21 cellular contexts compared by ENCODE assay signal in genomic region chr15:39587291-39587909, GRCh38. TPM values are rescaled to one million over a fixed set of nuclear protein-coding genes. Genes with fewer than 3 reads are reported as not detected.
DNase-seq lines count a peak whose midpoint lies in the region; ATAC-seq, FAIRE-seq and TF ChIP-seq lines count a peak whose summit lies in the region.
"Had no signal": no experiment of that assay in that cellular context is flagged by ENCODE, and none has a peak within 500 bp of the region (broad histone marks: within the 10 kb centered on the region; RNA-seq: fewer than 3 reads in every experiment).

No MANE protein-coding gene starts in this region.

- ATAC-seq in HG03571 (IDR thresholded peaks at IDR 0.05; ENCODE audit: unreplicated experiment) (no peak), GM19463 (IDR thresholded peaks at IDR 0.05; ENCODE audit: unreplicated experiment) (no peak)
- ATAC-seq: K562, upper lobe of right lung had no signal

- H2AFZ ChIP-seq in ACC112 (ENCODE audit: low read length, unreplicated experiment) (no peak overlapping the region), endothelial cell of umbilical vein (ENCODE audit: low read depth, low read length) (no peak overlapping the region)
- H2AFZ ChIP-seq: hepatocyte had no signal

- no peak for FAIRE-seq in endothelial cell of umbilical vein (lab: Jason Lieb, UNC)
- FAIRE-seq: GM18507, K562 had no signal

- H3K9me3 ChIP-seq in endothelial cell of umbilical vein (replicated peaks; ENCODE audit: control insufficient read depth, insufficient read depth, low read length) (no peaks in the 10 kb centered on the region), liver (ENCODE audit: control insufficient read depth in 4 of 4, low read length in 3 of 4) (no peaks in the 10 kb centered on the region), vagina (no peaks in the 10 kb centered on the region)
- H3K9me3 ChIP-seq: ovary, spleen, upper lobe of right lung had no signal

- peaks cover 87% of the 10 kb centered on the region for H3K36me3 ChIP-seq in ACC112 (ENCODE audit: insufficient read depth, low read length)
- peaks cover 64 to 91% of the 10 kb centered on the region in 2 experiments for H3K36me3 ChIP-seq in endothelial cell of umbilical vein (ENCODE audit: control insufficient read depth in 2 of 2, extremely low read depth in 1 of 2, insufficient read depth in 2 of 2, low read length in 2 of 2)
- H3K36me3 ChIP-seq in liver (ENCODE audit: control insufficient read depth in 4 of 4, insufficient read depth in 3 of 4, low read depth in 1 of 4, low read length in 3 of 4): peaks cover 0 to 73% (median 27%) of the 10 kb centered on the region in 4 donors
- peaks cover 0 to 98% of the 10 kb centered on the region in 2 donors for H3K36me3 ChIP-seq in vagina
- H3K36me3 ChIP-seq: ovary had no signal

- H3K9ac ChIP-seq in endothelial cell of umbilical vein (replicated peaks; ENCODE audit: extremely low read depth, insufficient read depth, low read length) (peak overlapping the region; percentile 99), liver (ENCODE audit: low read depth in 1 of 2, low read length in 2 of 2) (no peak overlapping the region)

- no peaks in the 10 kb centered on the region for H3K9me1 ChIP-seq in endothelial cell of umbilical vein (replicated peaks; ENCODE audit: control insufficient read depth, extremely low read depth, insufficient read depth, low read length)

- peak; percentile 11 for DNase-seq in HFF-Myc (ENCODE audit: extremely low read depth, low read depth)
- peak; percentile 74 for DNase-seq in endothelial cell of umbilical vein (ENCODE audit: low read depth, low spot score)
- DNase-seq in activated T-cell treated with anti-CD3 and anti-CD28 coated beads, Interleukin-2, amount 50 U/mL, for 24 hours: no peak
- DNase-seq in vagina (ENCODE audit: extremely low spot score in 2 of 2): no peak
- DNase-seq: activated CD4-positive, alpha-beta T cell treated with anti-CD3 and anti-CD28 coated beads, Interleukin-2, amount 10 ng/mL, durations not matched to agents 24 days and 14 days; activated naive CD8-positive, alpha-beta T cell treated with anti-CD3 and anti-CD28 coated beads, Interleukin-2, amount 10 ng/mL, durations not matched to agents 7 days and 5 days; central memory CD4-positive, alpha-beta T cell; NCI-H1092 treated with DMSO at 0.1 percent for 48 hours; Right ventricle myocardium superior; spleen; stimulated activated naive CD4-positive, alpha-beta T cell; upper lobe of right lung had no signal

- H3K79me2 ChIP-seq in ACC112 (ENCODE audit: control insufficient read depth, insufficient read depth, low read length, unreplicated experiment): peaks cover 40% of the 10 kb centered on the region
- peaks cover 56% of the 10 kb centered on the region for H3K79me2 ChIP-seq in endothelial cell of umbilical vein (ENCODE audit: control insufficient read depth, insufficient read depth, low read length)

- POLR2A ChIA-PET in endothelial cell of umbilical vein (lab: Charles Lee): interaction anchor here (0.5 to 9.9 kb wide), 6 partner anchors 223 to 469 kb away, joined by 3 to 118 read pairs (median 6); no protein-coding TSS in a partner anchor

- dilution Hi-C loops in endothelial cell of umbilical vein (cut with MboI; ENCODE audit: extremely low pct_ligation_motif_present, low sequenced_read_pairs): no loop called here

- H3K4me1 ChIP-seq in ACC112 (ENCODE audit: control insufficient read depth, insufficient read depth, low read length, unreplicated experiment) (peaks cover 42% of the 10 kb centered on the region), endothelial cell of umbilical vein (ENCODE audit: control insufficient read depth, extremely low read depth, insufficient read depth, low read length) (peaks cover 19% of the 10 kb centered on the region), liver (ENCODE audit: control insufficient read depth in 4 of 4, insufficient read depth in 4 of 4, low read length in 3 of 4) (peaks cover 2 to 41% (median 25%) of the 10 kb centered on the region in 4 donors), vagina (peaks cover 38% of the 10 kb centered on the region)

- TF ChIP-seq RAD21 in liver (IDR thresholded peaks at IDR 0.05): no peak

- TF ChIP-seq CTCF in HFF-Myc (IDR thresholded peaks at IDR 0.05; ENCODE audit: low read depth, low read length, missing control alignments) (no peak), endothelial cell of umbilical vein (IDR thresholded peaks at IDR 0.05; ENCODE audit: extremely low read depth in 1 of 2, insufficient read depth in 1 of 2, low read depth in 1 of 2, low read length in 2 of 2) (no peak), liver (IDR thresholded peaks at IDR 0.05; ENCODE audit: low read depth, low read length, missing input control) (no peak), vagina (IDR thresholded peaks at IDR 0.05) (no peak)

- H3K36me3 Mint-ChIP-seq in activated T-cell treated with anti-CD3 and anti-CD28 coated beads, Interleukin-2, amount 50 U/mL, for 24 hours (ENCODE audit: low read depth): no peaks in the 10 kb centered on the region
- H3K36me3 Mint-ChIP-seq: activated naive CD8-positive, alpha-beta T cell treated with anti-CD3 and anti-CD28 coated beads, Interleukin-2, amount 10 ng/mL, durations not matched to agents 7 days and 5 days had no signal

- 83% methylated on average over 18 of the region's 18 CpGs for WGBS in liver

- intact Hi-C loops in endothelial cell of umbilical vein (cut with micrococcal nuclease) (no loop called here), vagina (cut with DNase I) (loop anchor here (10.0 kb wide), 1 partner anchor 773 kb away; no protein-coding TSS in a partner anchor)

- H3K4me3 ChIP-seq in ACC112 (ENCODE audit: low read depth, low read length) (no peak overlapping the region), HFF-Myc (replicated peaks; ENCODE audit: low read depth, low read length) (no peak overlapping the region), endothelial cell of umbilical vein (replicated peaks in 1 of 3; ENCODE audit: insufficient read depth in 1 of 3, low read depth in 1 of 3, low read length in 3 of 3) (peak overlapping the region in 2 of 3 experiments; percentile 97 to 98), liver (ENCODE audit: low read depth in 1 of 3, low read length in 3 of 3) (no peak overlapping the region), vagina (no peak overlapping the region)
- H3K4me3 ChIP-seq: hepatocyte, K562, ovary had no signal

- no peak overlapping the region for H3K27ac Mint-ChIP-seq in activated T-cell treated with anti-CD3 and anti-CD28 coated beads, Interleukin-2, amount 50 U/mL, for 24 hours
- H3K27ac Mint-ChIP-seq: activated CD4-positive, alpha-beta T cell treated with anti-CD3 and anti-CD28 coated beads, Interleukin-2, amount 10 ng/mL, durations not matched to agents 24 days and 14 days; activated naive CD8-positive, alpha-beta T cell treated with anti-CD3 and anti-CD28 coated beads, Interleukin-2, amount 10 ng/mL, durations not matched to agents 7 days and 5 days had no signal

- H4K20me1 ChIP-seq in endothelial cell of umbilical vein (replicated peaks; ENCODE audit: control insufficient read depth, extremely low read depth, insufficient read depth, low read length): peaks cover 5% of the 10 kb centered on the region

- H3K27me3 ChIP-seq in ACC112 (ENCODE audit: insufficient read depth, low read length): no peaks in the 10 kb centered on the region
- H3K27me3 ChIP-seq in endothelial cell of umbilical vein (ENCODE audit: control insufficient read depth in 2 of 2, insufficient read depth in 2 of 2, low read length in 2 of 2): no peaks in the 10 kb centered on the region
- no peaks in the 10 kb centered on the region for H3K27me3 ChIP-seq in liver (ENCODE audit: control insufficient read depth in 4 of 4, insufficient read depth in 4 of 4, low read length in 3 of 4)
- H3K27me3 ChIP-seq in vagina: no peaks in the 10 kb centered on the region
- H3K27me3 ChIP-seq: hepatocyte, ovary, upper lobe of right lung had no signal

- H3K4me2 ChIP-seq in endothelial cell of umbilical vein (ENCODE audit: insufficient read depth, low read length): peak overlapping the region; percentile 82
- H3K4me2 ChIP-seq: hepatocyte had no signal

- no peaks in the 10 kb centered on the region for H3K4me1 Mint-ChIP-seq in activated T-cell treated with anti-CD3 and anti-CD28 coated beads, Interleukin-2, amount 50 U/mL, for 24 hours (ENCODE audit: low read depth)

- H3K4me3 Mint-ChIP-seq in activated T-cell treated with anti-CD3 and anti-CD28 coated beads, Interleukin-2, amount 50 U/mL, for 24 hours: no peak overlapping the region
- H3K4me3 Mint-ChIP-seq: activated CD4-positive, alpha-beta T cell treated with anti-CD3 and anti-CD28 coated beads, Interleukin-2, amount 10 ng/mL, durations not matched to agents 24 days and 14 days; activated naive CD8-positive, alpha-beta T cell treated with anti-CD3 and anti-CD28 coated beads, Interleukin-2, amount 10 ng/mL, durations not matched to agents 7 days and 5 days; T-helper 2 cell treated with Interferon-gamma antibody and Interleukin-4, amounts not matched to agents 5 μg/mL and 100 μg/mL, for 36 hours had no signal

- H3K9me3 Mint-ChIP-seq in activated T-cell treated with anti-CD3 and anti-CD28 coated beads, Interleukin-2, amount 50 U/mL, for 24 hours: no peaks in the 10 kb centered on the region
- H3K9me3 Mint-ChIP-seq: activated CD4-positive, alpha-beta T cell treated with anti-CD3 and anti-CD28 coated beads, Interleukin-2, amount 10 ng/mL, durations not matched to agents 24 days and 14 days; activated naive CD8-positive, alpha-beta T cell treated with anti-CD3 and anti-CD28 coated beads, Interleukin-2, amount 10 ng/mL, durations not matched to agents 7 days and 5 days; T-helper 2 cell treated with Interferon-gamma antibody and Interleukin-4, amounts not matched to agents 5 μg/mL and 100 μg/mL, for 36 hours had no signal

- CTCF ChIA-PET in endothelial cell of umbilical vein (lab: Charles Lee): no interaction called here

- BruUV-seq in endothelial cell of umbilical vein (replicated peaks; lab: Mats Ljungman, UMichigan): no TSS peak

- peaks cover 10% of the 10 kb centered on the region for H3K27me3 Mint-ChIP-seq in activated T-cell treated with anti-CD3 and anti-CD28 coated beads, Interleukin-2, amount 50 U/mL, for 24 hours

- H3K27ac ChIP-seq in ACC112 (ENCODE audit: low read depth, low read length) (peak overlapping the region; percentile 41; the same call in 1 of the 2 replicates), endothelial cell of umbilical vein (ENCODE audit: insufficient read depth, low read depth, low read length) (peak overlapping the region; percentile 25), liver (ENCODE audit: low read depth in 1 of 2, low read length in 2 of 2) (peak overlapping the region in 1 of 2 donors; percentile 43), vagina (no peak overlapping the region)
- H3K27ac ChIP-seq: hepatocyte, upper lobe of right lung had no signal

- peak; percentile 94 for TF ChIP-seq POLR2A in endothelial cell of umbilical vein (IDR thresholded peaks at IDR 0.05; ENCODE audit: low read depth, low read length)
- no peak for TF ChIP-seq POLR2A in vagina (IDR thresholded peaks at IDR 0.05)

RNA-seq across cellular contexts. Expression of gene THBS1, which starts 6.5 kb away (rescaled TPM):
- 8,837 and 8,883 TPM in 2 replicates for total RNA-seq in endothelial cell of umbilical vein
- polyA plus RNA-seq in endothelial cell of umbilical vein: 6,148 and 6,293 TPM in 2 replicates
- 2,202 and 2,655 TPM in 2 replicates for polyA plus RNA-seq in endothelial cell of umbilical vein (2011; cell fraction: cytosol; rRNA removed)
- 17,201 and 26,660 TPM in 2 replicates for polyA plus RNA-seq in endothelial cell of umbilical vein (2011; cell fraction: nucleus; rRNA removed)
- polyA plus RNA-seq in endothelial cell of umbilical vein (2012): 3,629 and 3,767 TPM in 2 replicates
- polyA minus RNA-seq in endothelial cell of umbilical vein: 17,988 and 18,091 TPM in 2 replicates
- 7.8 TPM for polyA minus RNA-seq in endothelial cell of umbilical vein (2011; cell fraction: cytosol; rRNA and poly(A)+ RNA removed)
- 23,649 and 24,248 TPM in 2 replicates for polyA minus RNA-seq in endothelial cell of umbilical vein (2011; cell fraction: nucleus; rRNA and poly(A)+ RNA removed)
- total RNA-seq in liver: 10 to 100 TPM; 36.2 to 73.6 TPM
- 1 to 10 TPM; 8.9 to 9.0 TPM for polyA plus RNA-seq in liver
- 513 TPM for total RNA-seq in vagina

Comparison
In these comparisons a context has a peak if more than half of its experiments do, and no peak if none do; other contexts are left out.
1. H3K4me3 ChIP-seq: peak in endothelial cell of umbilical vein (2 of 3); none in ACC112 (single experiment), HFF-Myc (single experiment), liver (0 of 3) and vagina (0 of 2).
2. DNase-seq: peak in HFF-Myc (single experiment) and endothelial cell of umbilical vein (single experiment); none in activated T-cell treated with anti-CD3 and anti-CD28 coated beads, Interleukin-2, amount 50 U/mL, for 24 hours (single experiment) and vagina (0 of 2).
3. RNA of gene THBS1, which starts 6.5 kb away (total RNA-seq): 8,837 to 8,883 TPM in endothelial cell of umbilical vein; 513 TPM in vagina (single experiment) and 36.2 to 73.6 TPM in liver; every median in the first group is over 10 times any median in the second.